In the genomic region with DNA sequence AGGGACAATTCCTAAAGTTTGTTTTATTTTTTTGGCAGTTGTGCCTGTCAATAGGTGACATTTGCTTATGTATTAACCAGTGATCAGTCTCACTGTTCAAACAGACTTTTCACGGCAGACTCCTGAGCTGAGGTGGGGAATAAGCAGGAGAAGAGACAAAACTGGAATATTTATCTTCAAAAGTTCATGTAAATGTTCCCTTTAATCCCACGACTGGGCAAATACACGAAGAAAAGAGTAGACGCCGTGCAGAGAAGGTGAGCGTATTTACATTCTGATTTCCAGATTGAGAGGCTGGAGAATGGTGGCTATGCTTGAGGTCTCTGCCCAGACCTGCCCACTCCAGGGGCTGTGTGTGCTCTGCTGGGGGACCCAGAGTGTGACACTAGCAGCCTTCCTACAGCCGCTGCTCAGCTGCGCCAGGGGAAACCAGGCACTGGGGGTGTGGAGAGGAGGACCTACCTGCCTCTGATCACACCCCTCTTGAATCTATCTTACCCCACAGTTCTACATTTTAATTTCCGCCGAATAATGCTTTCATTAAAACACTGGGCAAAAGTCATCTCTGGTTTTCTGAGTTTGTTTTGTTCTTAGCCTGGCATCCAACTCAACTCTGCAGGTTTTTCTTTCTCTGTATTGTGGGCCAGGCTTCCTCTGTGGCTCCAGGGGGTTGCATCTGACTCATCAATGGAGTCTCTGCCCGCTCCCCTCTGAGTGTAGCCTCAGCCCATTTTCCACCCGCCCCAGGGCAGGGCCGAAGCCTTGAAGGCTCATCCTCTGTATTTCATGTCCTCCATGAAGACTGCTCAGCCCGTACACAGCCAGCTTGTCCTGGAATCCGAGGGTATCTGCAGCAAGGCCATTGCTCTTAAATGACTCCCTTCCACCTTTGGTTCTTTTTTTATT, we compare ENCODE assay signal across 1 cellular context.
TF ChIP-seq lines count a peak whose summit lies in the region.

No MANE protein-coding gene starts in this region.

TF ChIP-seq in endothelial cell of umbilical vein, 7 proteins besides CTCF, POLR2A, EP300 and RAD21:
- TF ChIP-seq, protein P1, sequence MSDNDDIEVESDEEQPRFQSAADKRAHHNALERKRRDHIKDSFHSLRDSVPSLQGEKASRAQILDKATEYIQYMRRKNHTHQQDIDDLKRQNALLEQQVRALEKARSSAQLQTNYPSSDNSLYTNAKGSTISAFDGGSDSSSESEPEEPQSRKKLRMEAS (IDR thresholded peaks at IDR 0.05; ENCODE audit: insufficient read depth, insufficient read length): no peak
- TF ChIP-seq FOS (IDR thresholded peaks at IDR 0.05; ENCODE audit: borderline replicate concordance, insufficient read depth, low read length): no peak
- no peak for TF ChIP-seq POLR2AphosphoS5 (IDR thresholded peaks at IDR 0.05; ENCODE audit: insufficient read depth, low read depth, low read length)
- TF ChIP-seq GATA2 (IDR thresholded peaks at IDR 0.05; ENCODE audit: insufficient read depth, insufficient read length, low read depth, low read length): no peak
- TF ChIP-seq MYC (IDR thresholded peaks at IDR 0.05; ENCODE audit: low read depth, low read length): no peak
- TF ChIP-seq EZH2 (IDR thresholded peaks at IDR 0.05; ENCODE audit: borderline replicate concordance, low read depth, low read length, severe bottlenecking): no peak
- TF ChIP-seq JUN (IDR thresholded peaks at IDR 0.05; ENCODE audit: borderline replicate concordance, insufficient read depth, insufficient read length, low read depth): no peak
